18 cellular contexts compared by ENCODE assay signal in genomic region chr1:219325368-219325742, GRCh38.
A peak's percentile ranks its signal among the peaks of the same experiment; 100 is the strongest.
DNase-seq lines count a peak whose midpoint lies in the region; ATAC-seq, FAIRE-seq and TF ChIP-seq lines count a peak whose summit lies in the region.
"Had no signal": no experiment of that assay in that cellular context is flagged by ENCODE, and none has a peak within 500 bp of the region (broad histone marks: within the 10 kb centered on the region; RNA-seq: fewer than 3 reads in every experiment).

No MANE protein-coding gene starts in this region.

- no peaks in the 10 kb centered on the region for H3K27me3 Mint-ChIP-seq in stimulated activated naive CD8-positive, alpha-beta T cell treated with anti-CD3 and anti-CD28 coated beads, Interleukin-15, amount 100 ng/mL, for 72 hours
- no peaks in the 10 kb centered on the region for H3K27me3 Mint-ChIP-seq in activated CD8-positive, alpha-beta T cell treated with anti-CD3 and anti-CD28 coated beads, Interleukin-2, amount 10 ng/mL, durations not matched to agents 7 days and 5 days (ENCODE audit: low read depth)
- H3K27me3 Mint-ChIP-seq: central memory CD8-positive, alpha-beta T cell had no signal

- H3K4me3 ChIP-seq in SK-N-MC: peak overlapping the region; percentile 36; the same call in 1 of the 2 replicates
- H3K4me3 ChIP-seq: hepatocyte, vagina had no signal

- H3K4me3 Mint-ChIP-seq in stimulated activated naive CD8-positive, alpha-beta T cell treated with anti-CD3 and anti-CD28 coated beads, Interleukin-15, amount 100 ng/mL, for 72 hours: no peak overlapping the region
- H3K4me3 Mint-ChIP-seq in activated CD8-positive, alpha-beta T cell treated with anti-CD3 and anti-CD28 coated beads, Interleukin-2, amount 10 ng/mL, durations not matched to agents 7 days and 5 days: no peak overlapping the region
- H3K4me3 Mint-ChIP-seq: activated T-helper 1 cell treated with anti-CD3 and anti-CD28 coated beads, Interleukin-12 subunit alpha, Interleukin-12 subunit beta, Interleukin-2, Interleukin-4 antibody, amounts not matched to agents 30 ng/mL and 10 ng/mL and 1 ng/mL, durations not matched to agents 14 hours and 24 hours and 36 hours; central memory CD8-positive, alpha-beta T cell; mesothelial cell of epicardium; neural crest cell had no signal

- no peak for DNase-seq in stimulated activated naive CD8-positive, alpha-beta T cell treated with anti-CD3 and anti-CD28 coated beads, Interleukin-15, amount 100 ng/mL, for 72 hours
- no peak for DNase-seq in stimulated activated naive CD8-positive, alpha-beta T cell treated with anti-CD3 and anti-CD28 coated beads, Interleukin-15, Interleukin-2, amounts not matched to agents 100 U/mL and 50 U/mL, for 24 hours
- DNase-seq in SK-N-MC (ENCODE audit: low read depth, low spot score): no peak
- DNase-seq in CD1c-positive myeloid dendritic cell (ENCODE audit: extremely low spot score): no peak
- DNase-seq in activated CD8-positive, alpha-beta T cell treated with anti-CD3 and anti-CD28 coated beads, Interleukin-2, amount 10 ng/mL, durations not matched to agents 7 days and 5 days: no peak
- DNase-seq in H54 (ENCODE audit: insufficient read length, low spot score): no peak
- DNase-seq: effector memory CD4-positive, alpha-beta T cell; NCI-H2029 treated with DMSO at 0.1 percent for 48 hours; NCI-H510A treated with DMSO at 0.1 percent for 48 hours; retina had no signal

- peaks cover 13% of the 10 kb centered on the region for H3K4me1 Mint-ChIP-seq in stimulated activated naive CD8-positive, alpha-beta T cell treated with anti-CD3 and anti-CD28 coated beads, Interleukin-15, amount 100 ng/mL, for 72 hours
- no peaks in the 10 kb centered on the region for H3K4me1 Mint-ChIP-seq in activated CD8-positive, alpha-beta T cell treated with anti-CD3 and anti-CD28 coated beads, Interleukin-2, amount 10 ng/mL, durations not matched to agents 7 days and 5 days (ENCODE audit: low read depth)
- H3K4me1 Mint-ChIP-seq: central memory CD8-positive, alpha-beta T cell had no signal

- FAIRE-seq in H54 (lab: Jason Lieb, UNC): no peak

- no peak overlapping the region for H3K27ac ChIP-seq in SK-N-MC
- H3K27ac ChIP-seq: vagina had no signal

- no peaks in the 10 kb centered on the region for H3K36me3 ChIP-seq in SK-N-MC (ENCODE audit: insufficient read depth, low read length)
- H3K36me3 ChIP-seq: vagina had no signal

- no peaks in the 10 kb centered on the region for H3K36me3 Mint-ChIP-seq in activated CD8-positive, alpha-beta T cell treated with anti-CD3 and anti-CD28 coated beads, Interleukin-2, amount 10 ng/mL, durations not matched to agents 7 days and 5 days (ENCODE audit: low read depth)

- no peak overlapping the region for H3K9ac ChIP-seq in SK-N-MC (ENCODE audit: insufficient read length)

- no peaks in the 10 kb centered on the region for H3K9me3 ChIP-seq in SK-N-MC (ENCODE audit: low read depth, low read length)
- H3K9me3 ChIP-seq: vagina had no signal

- CTCF ChIA-PET in activated CD8-positive, alpha-beta T cell treated with anti-CD3 and anti-CD28 coated beads, Interleukin-2, amount 10 ng/mL, durations not matched to agents 7 days and 5 days (lab: Charles Lee): no interaction called here

- peaks cover 19 to 20% of the 10 kb centered on the region in 2 donors for H3K9me3 Mint-ChIP-seq in stimulated activated naive CD8-positive, alpha-beta T cell treated with anti-CD3 and anti-CD28 coated beads, Interleukin-15, amount 100 ng/mL, for 72 hours
- H3K9me3 Mint-ChIP-seq in activated CD8-positive, alpha-beta T cell treated with anti-CD3 and anti-CD28 coated beads, Interleukin-2, amount 10 ng/mL, durations not matched to agents 7 days and 5 days (ENCODE audit: insufficient read depth): no peaks in the 10 kb centered on the region
- H3K9me3 Mint-ChIP-seq: central memory CD8-positive, alpha-beta T cell had no signal

- POLR2A ChIA-PET in activated CD8-positive, alpha-beta T cell treated with anti-CD3 and anti-CD28 coated beads, Interleukin-2, amount 10 ng/mL, durations not matched to agents 7 days and 5 days (lab: Charles Lee): no interaction called here

- H3K27ac Mint-ChIP-seq in stimulated activated naive CD8-positive, alpha-beta T cell treated with anti-CD3 and anti-CD28 coated beads, Interleukin-15, amount 100 ng/mL, for 72 hours: peak overlapping the region in 1 of 2 donors; percentile 59
- no peak overlapping the region for H3K27ac Mint-ChIP-seq in activated CD8-positive, alpha-beta T cell treated with anti-CD3 and anti-CD28 coated beads, Interleukin-2, amount 10 ng/mL, durations not matched to agents 7 days and 5 days
- H3K27ac Mint-ChIP-seq: activated T-helper 1 cell treated with anti-CD3 and anti-CD28 coated beads, Interleukin-12 subunit alpha, Interleukin-12 subunit beta, Interleukin-2, Interleukin-4 antibody, amounts not matched to agents 30 ng/mL and 10 ng/mL and 1 ng/mL, durations not matched to agents 14 hours and 24 hours and 36 hours; mesothelial cell of epicardium had no signal

- TF ChIP-seq POLR2A in H54 (IDR thresholded peaks at IDR 0.05; ENCODE audit: low read depth, low read length): no peak

- ATAC-seq in stimulated activated naive CD8-positive, alpha-beta T cell treated with anti-CD3 and anti-CD28 coated beads, Interleukin-15, amount 100 ng/mL, for 72 hours: peak; percentile 57
- ATAC-seq in stimulated activated naive CD8-positive, alpha-beta T cell treated with anti-CD3 and anti-CD28 coated beads, Interleukin-15, Interleukin-2, amounts not matched to agents 100 U/mL and 50 U/mL, for 24 hours: no peak
- ATAC-seq in HG02884 (IDR thresholded peaks at IDR 0.05; ENCODE audit: unreplicated experiment): peak; percentile 25
- no peak for ATAC-seq in HG02840 (IDR thresholded peaks at IDR 0.05; ENCODE audit: low FRiP score, unreplicated experiment)
- no peak for ATAC-seq in activated CD8-positive, alpha-beta T cell treated with anti-CD3 and anti-CD28 coated beads, Interleukin-2, amount 10 ng/mL, durations not matched to agents 7 days and 5 days

Comparison
In these comparisons a context has a peak if more than half of its experiments do, and no peak if none do; other contexts are left out.
1. ATAC-seq: peak in stimulated activated naive CD8-positive, alpha-beta T cell treated with anti-CD3 and anti-CD28 coated beads, Interleukin-15, amount 100 ng/mL, for 72 hours (single experiment) and HG02884 (single experiment); none in stimulated activated naive CD8-positive, alpha-beta T cell treated with anti-CD3 and anti-CD28 coated beads, Interleukin-15, Interleukin-2, amounts not matched to agents 100 U/mL and 50 U/mL, for 24 hours (single experiment), HG02840 (single experiment) and activated CD8-positive, alpha-beta T cell treated with anti-CD3 and anti-CD28 coated beads, Interleukin-2, amount 10 ng/mL, durations not matched to agents 7 days and 5 days (single experiment).